In the genomic region with DNA sequence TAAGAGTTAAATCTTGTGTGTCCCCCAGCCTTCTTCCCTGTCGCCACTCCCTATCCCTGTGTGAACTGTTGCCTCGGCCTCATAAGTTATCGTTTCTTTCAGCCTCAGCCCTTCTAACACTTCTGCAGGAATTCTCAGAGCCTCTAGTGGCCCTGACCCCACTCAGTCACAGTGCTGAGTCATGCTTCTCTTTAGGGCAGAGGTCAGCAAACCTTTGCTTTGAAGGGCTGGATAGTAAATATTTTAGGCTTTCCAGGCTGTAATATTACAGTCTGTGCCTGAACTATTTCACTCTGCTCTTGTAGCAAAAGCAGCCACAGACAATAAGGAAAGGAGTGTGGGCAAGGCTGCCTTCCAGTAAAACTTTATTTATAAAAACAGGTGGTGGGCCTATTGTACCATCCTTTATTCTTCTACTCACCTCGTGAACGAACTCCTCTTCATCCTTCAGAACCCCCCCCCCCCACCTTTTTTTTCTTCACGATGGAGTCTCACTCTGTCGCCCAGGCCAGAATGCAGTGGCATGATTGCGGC, we compare ENCODE assay signal across 1 cellular context.
TF ChIP-seq lines count a peak whose summit lies in the region.

No MANE protein-coding gene starts in this region.

TF ChIP-seq in HepG2, 621 proteins besides CTCF, POLR2A, EP300 and RAD21 (continued from another document and continues in another):
- TF ChIP-seq, protein P1, sequence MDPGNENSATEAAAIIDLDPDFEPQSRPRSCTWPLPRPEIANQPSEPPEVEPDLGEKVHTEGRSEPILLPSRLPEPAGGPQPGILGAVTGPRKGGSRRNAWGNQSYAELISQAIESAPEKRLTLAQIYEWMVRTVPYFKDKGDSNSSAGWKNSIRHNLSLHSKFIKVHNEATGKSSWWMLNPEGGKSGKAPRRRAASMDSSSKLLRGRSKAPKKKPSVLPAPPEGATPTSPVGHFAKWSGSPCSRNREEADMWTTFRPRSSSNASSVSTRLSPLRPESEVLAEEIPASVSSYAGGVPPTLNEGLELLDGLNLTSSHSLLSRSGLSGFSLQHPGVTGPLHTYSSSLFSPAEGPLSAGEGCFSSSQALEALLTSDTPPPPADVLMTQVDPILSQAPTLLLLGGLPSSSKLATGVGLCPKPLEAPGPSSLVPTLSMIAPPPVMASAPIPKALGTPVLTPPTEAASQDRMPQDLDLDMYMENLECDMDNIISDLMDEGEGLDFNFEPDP (CRISPR knock-in tag; conservative IDR thresholded peaks at IDR 0.05), result no peak
- TF ChIP-seq ZNF333 (CRISPR knock-in tag; IDR thresholded peaks at IDR 0.05; ENCODE audit: borderline replicate concordance) (no peak), ERF (CRISPR knock-in tag; IDR thresholded peaks at IDR 0.05) (0 out of 2 replicates have a peak, but pooled peaks have one; percentile 52), GPN1 (CRISPR knock-in tag; IDR thresholded peaks at IDR 0.05; ENCODE audit: borderline replicate concordance) (no peak), HNRNPK (IDR thresholded peaks at IDR 0.05; ENCODE audit: low read depth, low read length, poor library complexity, severe bottlenecking) (no peak), MTF1 (CRISPR knock-in tag; IDR thresholded peaks at IDR 0.05) (no peak), ISL2 (CRISPR knock-in tag; IDR thresholded peaks at IDR 0.05) (peak; percentile 42; the same call in 1 of the 2 replicates), PHF21A (CRISPR knock-in tag; IDR thresholded peaks at IDR 0.05) (peak; percentile 32; the same call in 1 of the 2 replicates), ZNF713 (CRISPR knock-in tag; IDR thresholded peaks at IDR 0.05) (no peak), HDAC1 (CRISPR knock-in tag; IDR thresholded peaks at IDR 0.05) (peak; percentile 75), ZBTB20 (CRISPR knock-in tag; IDR thresholded peaks at IDR 0.05; ENCODE audit: borderline replicate concordance, low read depth) (0 out of 2 replicates have a peak, but pooled peaks have one; percentile 33), KLF16 (CRISPR knock-in tag; IDR thresholded peaks at IDR 0.05) (peak in 1 of 2 experiments; percentile 66; a peak in 1 of 4 replicates), ZNF30 (CRISPR knock-in tag; IDR thresholded peaks at IDR 0.05) (no peak), ZSCAN25 (CRISPR knock-in tag; IDR thresholded peaks at IDR 0.05) (no peak), ZNF747 (CRISPR knock-in tag; IDR thresholded peaks at IDR 0.05; ENCODE audit: borderline replicate concordance) (no peak), DMAP1 (CRISPR knock-in tag; IDR thresholded peaks at IDR 0.05) (peak; percentile 37; the same call in 1 of the 2 replicates), RXRA (CRISPR knock-in tag; IDR thresholded peaks at IDR 0.05) (peak; percentile 93; the same call in 1 of the 2 replicates), PHB2 (IDR thresholded peaks at IDR 0.05; ENCODE audit: partially characterized antibody) (no peak), MED8 (CRISPR knock-in tag; IDR thresholded peaks at IDR 0.05; ENCODE audit: insufficient replicate concordance) (no peak), KDM3A (CRISPR knock-in tag; IDR thresholded peaks at IDR 0.05; ENCODE audit: low read depth) (no peak), ZMAT3 (CRISPR knock-in tag; conservative IDR thresholded peaks at IDR 0.05) (no peak), POLR2AphosphoS2 (IDR thresholded peaks at IDR 0.05; ENCODE audit: low read depth, low read length) (no peak), MYC (CRISPR knock-in tag; IDR thresholded peaks at IDR 0.05; ENCODE audit: borderline replicate concordance) (no peak), HNRNPL (IDR thresholded peaks at IDR 0.05; ENCODE audit: low read depth, low read length) (no peak), CHD4 (IDR thresholded peaks at IDR 0.05; ENCODE audit: borderline replicate concordance, low read length) (no peak), ATF1 (CRISPR knock-in tag; IDR thresholded peaks at IDR 0.05) (no peak), KDM2A (CRISPR knock-in tag; IDR thresholded peaks at IDR 0.05; ENCODE audit: borderline replicate concordance, low read depth) (no peak; the same call in 1 of the 2 replicates), TEAD3 (CRISPR knock-in tag; optimal IDR thresholded peaks at IDR 0.05; ENCODE audit: borderline replicate concordance) (peak; percentile 59), ZNF431 (CRISPR knock-in tag; IDR thresholded peaks at IDR 0.05; ENCODE audit: borderline replicate concordance, low read depth) (no peak), FOXO1 (CRISPR knock-in tag; IDR thresholded peaks at IDR 0.05) (peak; percentile 57; the same call in 1 of the 2 replicates), ZNF619 (CRISPR knock-in tag; IDR thresholded peaks at IDR 0.05) (no peak), HNRNPUL1 (IDR thresholded peaks at IDR 0.05; ENCODE audit: low read depth, low read length) (no peak), ARHGAP35 (CRISPR knock-in tag; IDR thresholded peaks at IDR 0.05; ENCODE audit: borderline replicate concordance) (no peak), GATAD2A (CRISPR knock-in tag; IDR thresholded peaks at IDR 0.05) (peak; percentile 91), ZNF556 (CRISPR knock-in tag; IDR thresholded peaks at IDR 0.05; ENCODE audit: borderline replicate concordance) (no peak), RFX1 (IDR thresholded peaks at IDR 0.05) (no peak), CBX2 (IDR thresholded peaks at IDR 0.05; ENCODE audit: low read depth, low read length) (no peak), CBX2 (CRISPR knock-in tag; IDR thresholded peaks at IDR 0.05; ENCODE audit: low read depth) (no peak), ZNF224 (CRISPR knock-in tag; IDR thresholded peaks at IDR 0.05) (no peak), ZNF451 (CRISPR knock-in tag; IDR thresholded peaks at IDR 0.05) (no peak), CREM (IDR thresholded peaks at IDR 0.05) (peak; percentile 37; the same call in 1 of the 2 replicates), CREM (CRISPR knock-in tag; IDR thresholded peaks at IDR 0.05) (no peak), ZNF660 (CRISPR knock-in tag; IDR thresholded peaks at IDR 0.05; ENCODE audit: borderline replicate concordance, low read depth) (no peak), SP2 (CRISPR knock-in tag; IDR thresholded peaks at IDR 0.05) (no peak), ZNF720 (CRISPR knock-in tag; IDR thresholded peaks at IDR 0.05) (no peak), ZBTB1 (CRISPR knock-in tag; IDR thresholded peaks at IDR 0.05; ENCODE audit: borderline replicate concordance) (no peak)
- TF ChIP-seq, protein P2, sequence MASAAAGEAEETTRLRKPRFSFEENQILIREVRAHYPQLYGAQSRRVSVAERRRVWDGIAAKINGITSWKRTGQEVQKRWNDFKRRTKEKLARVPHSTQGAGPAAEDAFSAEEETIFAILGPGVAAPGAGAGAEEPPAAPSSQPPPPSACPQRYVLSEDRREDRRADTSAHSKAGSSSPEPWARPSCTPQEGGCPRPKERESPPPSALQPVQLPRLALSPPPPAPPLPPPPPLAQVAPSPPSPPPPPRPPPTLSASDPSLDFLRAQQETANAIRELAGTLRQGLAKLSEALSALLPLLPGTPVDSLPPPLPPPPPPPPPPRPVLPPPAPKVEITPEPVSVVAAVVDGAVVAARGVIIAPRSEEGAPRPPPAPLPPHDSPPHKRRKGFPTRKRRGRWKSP (CRISPR knock-in tag; IDR thresholded peaks at IDR 0.05), result peak; percentile 53; the same call in 1 of the 2 replicates
- TF ChIP-seq, protein P3, sequence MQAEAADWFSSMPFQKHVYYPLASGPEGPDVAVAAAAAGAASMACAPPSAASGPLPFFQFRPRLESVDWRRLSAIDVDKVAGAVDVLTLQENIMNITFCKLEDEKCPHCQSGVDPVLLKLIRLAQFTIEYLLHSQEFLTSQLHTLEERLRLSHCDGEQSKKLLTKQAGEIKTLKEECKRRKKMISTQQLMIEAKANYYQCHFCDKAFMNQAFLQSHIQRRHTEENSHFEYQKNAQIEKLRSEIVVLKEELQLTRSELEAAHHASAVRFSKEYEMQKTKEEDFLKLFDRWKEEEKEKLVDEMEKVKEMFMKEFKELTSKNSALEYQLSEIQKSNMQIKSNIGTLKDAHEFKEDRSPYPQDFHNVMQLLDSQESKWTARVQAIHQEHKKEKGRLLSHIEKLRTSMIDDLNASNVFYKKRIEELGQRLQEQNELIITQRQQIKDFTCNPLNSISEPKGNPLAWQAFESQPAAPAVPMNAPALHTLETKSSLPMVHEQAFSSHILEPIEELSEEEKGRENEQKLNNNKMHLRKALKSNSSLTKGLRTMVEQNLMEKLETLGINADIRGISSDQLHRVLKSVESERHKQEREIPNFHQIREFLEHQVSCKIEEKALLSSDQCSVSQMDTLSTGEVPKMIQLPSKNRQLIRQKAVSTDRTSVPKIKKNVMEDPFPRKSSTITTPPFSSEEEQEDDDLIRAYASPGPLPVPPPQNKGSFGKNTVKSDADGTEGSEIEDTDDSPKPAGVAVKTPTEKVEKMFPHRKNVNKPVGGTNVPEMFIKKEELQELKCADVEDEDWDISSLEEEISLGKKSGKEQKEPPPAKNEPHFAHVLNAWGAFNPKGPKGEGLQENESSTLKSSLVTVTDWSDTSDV (CRISPR knock-in tag; IDR thresholded peaks at IDR 0.05), result no peak
- TF ChIP-seq, protein P4, sequence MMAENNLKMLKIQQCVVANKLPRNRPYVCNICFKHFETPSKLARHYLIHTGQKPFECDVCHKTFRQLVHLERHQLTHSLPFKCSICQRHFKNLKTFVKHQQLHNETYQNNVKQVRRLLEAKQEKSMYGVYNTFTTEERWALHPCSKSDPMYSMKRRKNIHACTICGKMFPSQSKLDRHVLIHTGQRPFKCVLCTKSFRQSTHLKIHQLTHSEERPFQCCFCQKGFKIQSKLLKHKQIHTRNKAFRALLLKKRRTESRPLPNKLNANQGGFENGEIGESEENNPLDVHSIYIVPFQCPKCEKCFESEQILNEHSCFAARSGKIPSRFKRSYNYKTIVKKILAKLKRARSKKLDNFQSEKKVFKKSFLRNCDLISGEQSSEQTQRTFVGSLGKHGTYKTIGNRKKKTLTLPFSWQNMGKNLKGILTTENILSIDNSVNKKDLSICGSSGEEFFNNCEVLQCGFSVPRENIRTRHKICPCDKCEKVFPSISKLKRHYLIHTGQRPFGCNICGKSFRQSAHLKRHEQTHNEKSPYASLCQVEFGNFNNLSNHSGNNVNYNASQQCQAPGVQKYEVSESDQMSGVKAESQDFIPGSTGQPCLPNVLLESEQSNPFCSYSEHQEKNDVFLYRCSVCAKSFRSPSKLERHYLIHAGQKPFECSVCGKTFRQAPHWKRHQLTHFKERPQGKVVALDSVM (CRISPR knock-in tag; IDR thresholded peaks at IDR 0.05), result peak; percentile 89
- TF ChIP-seq, protein P5, sequence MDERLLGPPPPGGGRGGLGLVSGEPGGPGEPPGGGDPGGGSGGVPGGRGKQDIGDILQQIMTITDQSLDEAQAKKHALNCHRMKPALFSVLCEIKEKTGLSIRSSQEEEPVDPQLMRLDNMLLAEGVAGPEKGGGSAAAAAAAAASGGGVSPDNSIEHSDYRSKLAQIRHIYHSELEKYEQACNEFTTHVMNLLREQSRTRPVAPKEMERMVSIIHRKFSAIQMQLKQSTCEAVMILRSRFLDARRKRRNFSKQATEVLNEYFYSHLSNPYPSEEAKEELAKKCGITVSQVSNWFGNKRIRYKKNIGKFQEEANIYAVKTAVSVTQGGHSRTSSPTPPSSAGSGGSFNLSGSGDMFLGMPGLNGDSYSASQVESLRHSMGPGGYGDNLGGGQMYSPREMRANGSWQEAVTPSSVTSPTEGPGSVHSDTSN (CRISPR knock-in tag; IDR thresholded peaks at IDR 0.05), result no peak
- TF ChIP-seq, protein P6, sequence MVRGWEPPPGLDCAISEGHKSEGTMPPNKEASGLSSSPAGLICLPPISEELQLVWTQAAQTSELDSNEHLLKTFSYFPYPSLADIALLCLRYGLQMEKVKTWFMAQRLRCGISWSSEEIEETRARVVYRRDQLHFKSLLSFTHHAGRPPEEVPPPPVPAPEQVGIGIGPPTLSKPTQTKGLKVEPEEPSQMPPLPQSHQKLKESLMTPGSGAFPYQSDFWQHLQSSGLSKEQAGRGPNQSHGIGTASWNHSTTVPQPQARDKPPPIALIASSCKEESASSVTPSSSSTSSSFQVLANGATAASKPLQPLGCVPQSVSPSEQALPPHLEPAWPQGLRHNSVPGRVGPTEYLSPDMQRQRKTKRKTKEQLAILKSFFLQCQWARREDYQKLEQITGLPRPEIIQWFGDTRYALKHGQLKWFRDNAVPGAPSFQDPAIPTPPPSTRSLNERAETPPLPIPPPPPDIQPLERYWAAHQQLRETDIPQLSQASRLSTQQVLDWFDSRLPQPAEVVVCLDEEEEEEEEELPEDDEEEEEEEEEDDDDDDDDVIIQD (CRISPR knock-in tag; IDR thresholded peaks at IDR 0.05; ENCODE audit: low read depth), result peak; percentile 68; the same call in 1 of the 2 replicates
- TF ChIP-seq, protein P7, sequence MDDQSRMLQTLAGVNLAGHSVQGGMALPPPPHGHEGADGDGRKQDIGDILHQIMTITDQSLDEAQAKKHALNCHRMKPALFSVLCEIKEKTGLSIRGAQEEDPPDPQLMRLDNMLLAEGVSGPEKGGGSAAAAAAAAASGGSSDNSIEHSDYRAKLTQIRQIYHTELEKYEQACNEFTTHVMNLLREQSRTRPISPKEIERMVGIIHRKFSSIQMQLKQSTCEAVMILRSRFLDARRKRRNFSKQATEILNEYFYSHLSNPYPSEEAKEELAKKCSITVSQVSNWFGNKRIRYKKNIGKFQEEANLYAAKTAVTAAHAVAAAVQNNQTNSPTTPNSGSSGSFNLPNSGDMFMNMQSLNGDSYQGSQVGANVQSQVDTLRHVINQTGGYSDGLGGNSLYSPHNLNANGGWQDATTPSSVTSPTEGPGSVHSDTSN (CRISPR knock-in tag; IDR thresholded peaks at IDR 0.05; ENCODE audit: borderline replicate concordance), result no peak
- TF ChIP-seq, protein P8, sequence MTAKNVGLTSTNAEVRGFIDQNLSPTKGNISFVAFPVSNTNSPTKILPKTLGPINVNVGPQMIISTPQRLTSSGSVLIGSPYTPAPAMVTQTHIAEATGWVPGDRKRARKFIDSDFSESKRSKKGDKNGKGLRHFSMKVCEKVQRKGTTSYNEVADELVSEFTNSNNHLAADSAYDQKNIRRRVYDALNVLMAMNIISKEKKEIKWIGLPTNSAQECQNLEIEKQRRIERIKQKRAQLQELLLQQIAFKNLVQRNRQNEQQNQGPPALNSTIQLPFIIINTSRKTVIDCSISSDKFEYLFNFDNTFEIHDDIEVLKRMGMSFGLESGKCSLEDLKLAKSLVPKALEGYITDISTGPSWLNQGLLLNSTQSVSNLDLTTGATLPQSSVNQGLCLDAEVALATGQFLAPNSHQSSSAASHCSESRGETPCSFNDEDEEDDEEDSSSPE (CRISPR knock-in tag; IDR thresholded peaks at IDR 0.05), result peak; percentile 42; the same call in 1 of the 2 replicates
- TF ChIP-seq, protein P9, sequence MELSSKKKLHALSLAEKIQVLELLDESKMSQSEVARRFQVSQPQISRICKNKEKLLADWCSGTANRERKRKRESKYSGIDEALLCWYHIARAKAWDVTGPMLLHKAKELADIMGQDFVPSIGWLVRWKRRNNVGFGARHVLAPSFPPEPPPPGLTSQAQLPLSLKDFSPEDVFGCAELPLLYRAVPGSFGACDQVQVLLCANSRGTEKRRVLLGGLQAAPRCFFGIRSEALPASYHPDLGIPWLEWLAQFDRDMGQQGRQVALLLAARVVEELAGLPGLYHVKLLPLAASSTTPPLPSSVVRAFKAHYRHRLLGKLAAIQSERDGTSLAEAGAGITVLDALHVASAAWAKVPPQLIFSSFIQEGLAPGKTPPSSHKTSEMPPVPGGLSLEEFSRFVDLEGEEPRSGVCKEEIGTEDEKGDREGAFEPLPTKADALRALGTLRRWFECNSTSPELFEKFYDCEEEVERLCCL (CRISPR knock-in tag; IDR thresholded peaks at IDR 0.05; ENCODE audit: borderline replicate concordance), result no peak
- TF ChIP-seq, protein P10, sequence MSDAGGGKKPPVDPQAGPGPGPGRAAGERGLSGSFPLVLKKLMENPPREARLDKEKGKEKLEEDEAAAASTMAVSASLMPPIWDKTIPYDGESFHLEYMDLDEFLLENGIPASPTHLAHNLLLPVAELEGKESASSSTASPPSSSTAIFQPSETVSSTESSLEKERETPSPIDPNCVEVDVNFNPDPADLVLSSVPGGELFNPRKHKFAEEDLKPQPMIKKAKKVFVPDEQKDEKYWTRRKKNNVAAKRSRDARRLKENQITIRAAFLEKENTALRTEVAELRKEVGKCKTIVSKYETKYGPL (CRISPR knock-in tag; IDR thresholded peaks at IDR 0.05), result no peak
